In the genomic region with DNA sequence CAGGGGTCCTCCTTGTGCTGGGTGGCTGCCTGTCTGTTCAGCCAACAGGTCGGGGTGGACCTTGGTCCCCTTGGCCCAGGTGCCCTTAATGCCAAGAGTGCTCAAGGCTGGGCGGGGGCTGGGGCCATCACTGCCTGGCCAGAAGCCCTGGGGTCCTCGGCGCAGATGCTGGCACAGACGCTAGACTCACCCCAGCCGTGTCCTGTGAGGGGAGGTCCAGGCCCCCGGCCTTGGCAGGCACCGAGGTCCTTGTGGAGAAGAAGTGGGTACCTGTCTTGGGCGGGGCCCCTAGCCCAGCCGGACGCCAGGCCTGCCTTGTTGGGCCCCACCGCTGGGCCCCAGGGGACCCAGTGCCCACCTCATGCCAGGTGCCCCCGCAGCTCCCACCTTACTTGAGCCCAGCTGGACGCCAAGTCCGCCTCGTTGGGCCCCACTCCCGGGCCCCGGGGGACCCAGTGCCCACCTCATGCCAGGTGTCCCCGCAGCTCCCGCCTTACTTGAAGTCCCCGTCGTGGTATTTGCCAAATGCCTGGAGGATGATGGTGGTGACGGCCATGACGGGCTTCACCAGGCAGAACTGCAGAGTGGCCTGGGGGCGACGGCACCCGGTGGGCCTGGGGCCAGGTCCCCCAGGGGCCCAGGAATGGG, we compare ENCODE assay signal across 20 cellular contexts. TPM values are rescaled to one million over a fixed set of nuclear protein-coding genes. Genes with fewer than 3 reads are reported as not detected.
DNase-seq lines count a peak whose midpoint lies in the region; ATAC-seq and TF ChIP-seq lines count a peak whose summit lies in the region.
"Had no signal": no experiment of that assay in that cellular context is flagged by ENCODE, and none has a peak within 500 bp of the region (broad histone marks: within the 10 kb centered on the region; RNA-seq: fewer than 3 reads in every experiment).

No MANE protein-coding gene starts in this region.

- no peak overlapping the region for H4K8ac ChIP-seq in mesenchymal stem cell (ENCODE audit: low read length)

- H4K91ac ChIP-seq in mesenchymal stem cell (ENCODE audit: low read length), result no peak overlapping the region

- no peak overlapping the region for H3K4ac ChIP-seq in mesenchymal stem cell (ENCODE audit: low read depth in 1 of 2, low read length in 2 of 2)

- no peak overlapping the region for H2BK120ac ChIP-seq in mesenchymal stem cell (ENCODE audit: low read depth, low read length)

- TF ChIP-seq POLR2A in Peyer's patch (IDR thresholded peaks at IDR 0.05), result no peak

- intact Hi-C loops in left ventricle myocardium superior (cut with micrococcal nuclease) (no loop called here), left ventricle myocardium inferior (cut with micrococcal nuclease) (no loop called here)

- 93% methylated on average over 27 of the region's 27 CpGs for WGBS in mesenchymal stem cell

- TF ChIP-seq CTCF in left ventricle myocardium inferior (IDR thresholded peaks at IDR 0.05; ENCODE audit: borderline replicate concordance), result no peak
- TF ChIP-seq CTCF in GM06990 (IDR thresholded peaks at IDR 0.05; ENCODE audit: insufficient read depth, low read length, poor library complexity, severe bottlenecking), result no peak
- no peak for TF ChIP-seq CTCF in Peyer's patch (IDR thresholded peaks at IDR 0.05)

- H3K27me3 ChIP-seq in left ventricle myocardium inferior (ENCODE audit: low read depth) (no peaks in the 10 kb centered on the region), GM06990 (replicated peaks; ENCODE audit: control insufficient read depth, insufficient read depth, low read length) (no peaks in the 10 kb centered on the region), mesenchymal stem cell (ENCODE audit: control insufficient read depth in 1 of 2, insufficient read depth in 1 of 2, low read length in 2 of 2) (peaks cover 0 to under 1% of the 10 kb centered on the region in 2 experiments), Peyer's patch (no peaks in the 10 kb centered on the region)
- H3K27me3 ChIP-seq: BLaER1 had no signal

- no peak for ATAC-seq in left ventricle myocardium superior

- no peak overlapping the region for H3K23ac ChIP-seq in mesenchymal stem cell (ENCODE audit: low read length in 2 of 2)

- no peak overlapping the region for H3K9ac ChIP-seq in mesenchymal stem cell (ENCODE audit: low read length)
- H3K9ac ChIP-seq: BLaER1, KMS-11 had no signal

- H3K4me3 ChIP-seq in left ventricle myocardium inferior, result no peak overlapping the region
- no peak overlapping the region for H3K4me3 ChIP-seq in GM06990 (replicated peaks; ENCODE audit: low read depth, low read length)
- H3K4me3 ChIP-seq in mesenchymal stem cell (ENCODE audit: insufficient read depth in 1 of 2, low read depth in 1 of 2, low read length in 2 of 2), result no peak overlapping the region
- H3K4me3 ChIP-seq in Peyer's patch, result no peak overlapping the region
- H3K4me3 ChIP-seq: BLaER1, PC-9 had no signal

- no peak overlapping the region for H2AFZ ChIP-seq in mesenchymal stem cell (ENCODE audit: low read depth, low read length)
- H2AFZ ChIP-seq: PC-9 had no signal

- no peak overlapping the region for H2BK15ac ChIP-seq in mesenchymal stem cell (ENCODE audit: low read depth, poor library complexity, severe bottlenecking)

- H2BK12ac ChIP-seq in mesenchymal stem cell (ENCODE audit: low read length in 2 of 2), result no peak overlapping the region

- H3K9me3 ChIP-seq in left ventricle myocardium inferior (replicated peaks) (no peaks in the 10 kb centered on the region), mesenchymal stem cell (ENCODE audit: control insufficient read depth, low read length) (no peaks in the 10 kb centered on the region), Peyer's patch (no peaks in the 10 kb centered on the region)
- H3K9me3 ChIP-seq: BLaER1 had no signal

- H3K4me2 ChIP-seq in mesenchymal stem cell (ENCODE audit: low read length, poor library complexity, severe bottlenecking), result no peak overlapping the region
- H3K4me2 ChIP-seq: KMS-11, PC-9 had no signal

- H2AK5ac ChIP-seq in mesenchymal stem cell (ENCODE audit: low read length, severe bottlenecking), result no peak overlapping the region

- peak; percentile 25 for DNase-seq in left ventricle myocardium superior
- DNase-seq in left ventricle myocardium inferior, result no peak
- DNase-seq in GM06990 (ENCODE audit: extremely low read depth, insufficient read length), result peak; percentile 6
- DNase-seq in mesenchymal stem cell, result peak; percentile 2
- DNase-seq in stimulated activated naive CD4-positive, alpha-beta T cell (lab: John Stamatoyannopoulos, UW), result no peak
- DNase-seq in T-helper 2 cell, result no peak
- DNase-seq in Peyer's patch, result no peak
- DNase-seq: 8988T; CD4-positive, CD25-positive, alpha-beta regulatory T cell; GOT3; HCEC 1CT; MM.1S; NCI-H2029; NCI-H446 treated with DMSO at 0.1 percent for 48 hours; NCI-H526 treated with DMSO at 0.1 percent for 48 hours; PC-9; RPMI8226; SHP77 had no signal

- H3K4me1 ChIP-seq in left ventricle myocardium inferior, result peaks cover 13% of the 10 kb centered on the region
- H3K4me1 ChIP-seq in mesenchymal stem cell (ENCODE audit: control insufficient read depth, insufficient read depth, low read depth, low read length), result peaks cover 8% of the 10 kb centered on the region
- H3K4me1 ChIP-seq in Peyer's patch, result peaks cover 0 to 5% (median 0%) of the 10 kb centered on the region in 4 donors

- H3K18ac ChIP-seq in mesenchymal stem cell (ENCODE audit: low read depth in 1 of 2, low read length in 2 of 2), result no peak overlapping the region

- no peak overlapping the region for H3K27ac ChIP-seq in left ventricle myocardium inferior (replicated peaks)
- no peak overlapping the region for H3K27ac ChIP-seq in mesenchymal stem cell (ENCODE audit: low read length, poor library complexity, severe bottlenecking)
- no peak overlapping the region for H3K27ac ChIP-seq in Peyer's patch
- H3K27ac ChIP-seq: BLaER1, KMS-11, PC-9 had no signal

- no peak overlapping the region for H3K14ac ChIP-seq in mesenchymal stem cell (ENCODE audit: low read length in 2 of 2)

- H2BK5ac ChIP-seq in mesenchymal stem cell (ENCODE audit: low read depth, low read length, poor library complexity, severe bottlenecking), result no peak overlapping the region

- H3K36me3 ChIP-seq in left ventricle myocardium inferior, result peaks cover 1% of the 10 kb centered on the region
- no peaks in the 10 kb centered on the region for H3K36me3 ChIP-seq in GM06990 (ENCODE audit: control insufficient read depth, insufficient read depth, low read length)
- peaks cover 0 to 63% of the 10 kb centered on the region in 2 experiments for H3K36me3 ChIP-seq in mesenchymal stem cell (ENCODE audit: control insufficient read depth in 1 of 2, insufficient read depth in 2 of 2, low read depth in 1 of 2, low read length in 2 of 2)
- peaks cover 0 to 41% (median 0%) of the 10 kb centered on the region in 3 donors for H3K36me3 ChIP-seq in Peyer's patch

- no peaks in the 10 kb centered on the region for H3K79me1 ChIP-seq in mesenchymal stem cell (replicated peaks; ENCODE audit: low read length, poor library complexity, severe bottlenecking)

RNA-seq across cellular contexts. Expression of a gene that starts 6.5 kb away (rescaled TPM):
- total RNA-seq in left ventricle myocardium superior (0.22 TPM), left ventricle myocardium inferior (0.36 TPM), Peyer's patch (100 to 1,000 TPM in 3 of 4 donors, 10 to 100 TPM in 1; 41.3 to 161 (median 151) TPM)
- 0.39 TPM for polyA plus RNA-seq in mesenchymal stem cell (2013, experiment 1 of 2)
- 0.45 TPM for polyA plus RNA-seq in mesenchymal stem cell (2013, experiment 2 of 2)
- total RNA-seq: CD4-positive, CD25-positive, alpha-beta regulatory T cell had no signal

RNA-seq across cellular contexts. Expression of a gene that starts 19.0 kb away (rescaled TPM):
- 47.2 TPM for total RNA-seq in left ventricle myocardium superior
- 76.5 TPM for total RNA-seq in left ventricle myocardium inferior
- polyA plus RNA-seq in mesenchymal stem cell (2013, experiment 1 of 2), result 12.8 TPM
- polyA plus RNA-seq in mesenchymal stem cell (2013, experiment 2 of 2), result 12.8 TPM
- total RNA-seq in Peyer's patch, result 10 to 100 TPM; 32.9 to 80.2 (median 55.0) TPM

RNA-seq across cellular contexts. Expression of a gene that starts 20.4 kb away (rescaled TPM):
- 11.8 TPM for total RNA-seq in left ventricle myocardium superior
- total RNA-seq in left ventricle myocardium inferior, result 11.2 TPM
- 7.3 TPM for polyA plus RNA-seq in mesenchymal stem cell (2013, experiment 1 of 2)
- 8.7 TPM for polyA plus RNA-seq in mesenchymal stem cell (2013, experiment 2 of 2)
- 10 to 100 TPM; 33.0 to 67.5 (median 47.7) TPM for total RNA-seq in Peyer's patch

RNA-seq across cellular contexts. Expression of a gene that starts 45.3 kb away (rescaled TPM):
- total RNA-seq in left ventricle myocardium superior (32.0 TPM), left ventricle myocardium inferior (29.9 TPM), Peyer's patch (100 to 1,000 TPM in 2 of 4 donors, 10 to 100 TPM in 2; 84.4 to 192 (median 108) TPM)
- polyA plus RNA-seq in mesenchymal stem cell (2013, experiment 1 of 2), result 23.4 TPM
- 22.7 TPM for polyA plus RNA-seq in mesenchymal stem cell (2013, experiment 2 of 2)

Comparison
In these comparisons a context has a peak if more than half of its experiments do, and no peak if none do; other contexts are left out.
1. DNase-seq: peak in left ventricle myocardium superior (single experiment), GM06990 (single experiment) and mesenchymal stem cell (single experiment); none in left ventricle myocardium inferior (single experiment), stimulated activated naive CD4-positive, alpha-beta T cell (0 of 6), T-helper 2 cell (0 of 5) and Peyer's patch (0 of 3).
2. RNA of a gene that starts 6.5 kb away (total RNA-seq): 41.3 to 161 TPM in Peyer's patch; 0.36 TPM in left ventricle myocardium inferior (single experiment) and 0.22 TPM in left ventricle myocardium superior (single experiment); every median in the first group is over 10 times any median in the second.